ENCODE assay signal across 9 cellular contexts in genomic region chr22:50398698-50399648, GRCh38. TPM values are rescaled to one million over a fixed set of nuclear protein-coding genes. Genes with fewer than 3 reads are reported as not detected.
DNase-seq lines count a peak whose midpoint lies in the region; ATAC-seq, FAIRE-seq and TF ChIP-seq lines count a peak whose summit lies in the region.
"Had no signal": no experiment of that assay in that cellular context is flagged by ENCODE, and none has a peak within 500 bp of the region (broad histone marks: within the 10 kb centered on the region; RNA-seq: fewer than 3 reads in every experiment).

No MANE protein-coding gene starts in this region.

- CTCF ChIA-PET in MCF 10A (lab: Yijun Ruan, JAX), result interaction anchor here (0.6 to 1.4 kb wide), 5 partner anchors 59 to 220 kb away, joined by 3 to 4 read pairs (median 3); partner anchors contain the start of genes HDAC10 and SCO2
- CTCF ChIA-PET in activated CD4-positive, alpha-beta memory T cell treated with anti-CD3 and anti-CD28 coated beads for 36 hours (lab: Charles Lee), result interaction anchor here (0.9 to 1.6 kb wide), 8 partner anchors 9 to 222 kb away, joined by 3 to 13 read pairs (median 4); partner anchors contain the start of genes HDAC10 and SCO2
- CTCF ChIA-PET in HepG2 (lab: Yijun Ruan, JAX; ENCODE audit: low intra/inter-chr PET ratio, low total read pairs), result no interaction called here

- no peak for TF ChIP-seq EP300 in HepG2 (IDR thresholded peaks at IDR 0.05; ENCODE audit: low read depth in 2 of 2, low read length in 2 of 2)
- TF ChIP-seq EP300 in HepG2 (CRISPR knock-in tag; IDR thresholded peaks at IDR 0.05; ENCODE audit: borderline replicate concordance), result no peak
- no peak for TF ChIP-seq EP300 in tibial nerve (IDR thresholded peaks at IDR 0.05)

- H3K4me3 ChIP-seq in HepG2 (replicated peaks in 1 of 3; ENCODE audit: insufficient read depth in 1 of 3, low read depth in 2 of 3, low read length in 3 of 3) (no peak overlapping the region), tibial nerve (no peak overlapping the region)

- BruUV-seq in MCF 10A (replicated peaks; lab: Mats Ljungman, UMichigan), result no TSS peak
- BruUV-seq in HepG2 (replicated peaks; lab: Mats Ljungman, UMichigan), result no TSS peak

- ATAC-seq in HepG2, result no peak; the same call in 2 of the 3 replicates
- ATAC-seq in HG02588 (IDR thresholded peaks at IDR 0.05; ENCODE audit: unreplicated experiment), result no peak

- WGBS in HepG2 (ENCODE audit: low lambda C conversion rate), result 76% methylated on average over 17 of the region's 17 CpGs
- 74 to 80% methylated on average over 17 of the region's 17 CpGs for WGBS in tibial nerve, 2 donors

- H3K4me2 ChIP-seq in HepG2 (ENCODE audit: low read depth, low read length), result no peak overlapping the region
- H3K4me2 ChIP-seq: SK-N-SH had no signal

- peaks cover 7% of the 10 kb centered on the region for H3K4me1 Mint-ChIP-seq in MCF 10A (ENCODE audit: insufficient read depth, unreplicated experiment)
- H3K4me1 Mint-ChIP-seq in activated CD4-positive, alpha-beta memory T cell treated with anti-CD3 and anti-CD28 coated beads for 36 hours (ENCODE audit: low read depth), result peaks cover 16% of the 10 kb centered on the region

- no peaks in the 10 kb centered on the region for H3K9me3 ChIP-seq in HepG2 (ENCODE audit: low read length)
- no peaks in the 10 kb centered on the region for H3K9me3 ChIP-seq in tibial nerve
- H3K9me3 ChIP-seq: SK-N-SH had no signal

- H3K4me3 Mint-ChIP-seq in MCF 10A (ENCODE audit: unreplicated experiment), result no peak overlapping the region
- no peak overlapping the region for H3K4me3 Mint-ChIP-seq in activated CD4-positive, alpha-beta memory T cell treated with anti-CD3 and anti-CD28 coated beads for 36 hours

- no peak overlapping the region for H3K27ac Mint-ChIP-seq in MCF 10A (ENCODE audit: low read depth, unreplicated experiment)
- peak overlapping the region; percentile 16 for H3K27ac Mint-ChIP-seq in activated CD4-positive, alpha-beta memory T cell treated with anti-CD3 and anti-CD28 coated beads for 36 hours

- in situ Hi-C loops in T47D (cut with HindIII; ENCODE audit: low pct_unique_long_range_greater_than_20kb, low sequenced_read_pairs) (no loop called here), HepG2 (cut with HindIII; ENCODE audit: extremely low pct_ligation_motif_present, low pct_unique_long_range_greater_than_20kb) (no loop called here)

- H3K27me3 ChIP-seq in HepG2 (ENCODE audit: control insufficient read depth in 1 of 2, insufficient read depth in 2 of 2, low read length in 2 of 2) (no peaks in the 10 kb centered on the region), tibial nerve (no peaks in the 10 kb centered on the region)

- intact Hi-C loops in MCF 10A (cut with micrococcal nuclease) (no loop called here), HepG2 (cut with micrococcal nuclease; ENCODE audit: unreplicated experiment) (no loop called here)
- intact Hi-C loops in activated CD4-positive, alpha-beta memory T cell treated with anti-CD3 and anti-CD28 coated beads for 36 hours (cut with micrococcal nuclease), result loop anchor here (1.0 kb wide), 1 partner anchor 99 kb away; no protein-coding TSS in a partner anchor

- TF ChIP-seq RAD21 in HepG2 (CRISPR knock-in tag; IDR thresholded peaks at IDR 0.05), result no peak

- H3K79me2 ChIP-seq in HepG2 (ENCODE audit: insufficient read depth, low read length), result peaks cover 42% of the 10 kb centered on the region

- peaks cover 87% of the 10 kb centered on the region for H3K4me1 ChIP-seq in HepG2 (ENCODE audit: insufficient read depth, low read length)
- H3K4me1 ChIP-seq in tibial nerve, result peaks cover 0 to 51% (median 3%) of the 10 kb centered on the region in 4 donors

- H3K9me3 Mint-ChIP-seq in MCF 10A (ENCODE audit: unreplicated experiment), result no peaks in the 10 kb centered on the region
- no peaks in the 10 kb centered on the region for H3K9me3 Mint-ChIP-seq in activated CD4-positive, alpha-beta memory T cell treated with anti-CD3 and anti-CD28 coated beads for 36 hours

- DNase-seq in T47D (ENCODE audit: low read depth in 1 of 2, low spot score in 1 of 2) (peak; percentile 13 to 57), MCF 10A (ENCODE audit: unreplicated experiment) (no peak), HepG2 (ENCODE audit: low spot score) (no peak), tibial nerve (ENCODE audit: low spot score in 2 of 2) (no peak), COLO668 (lab: John Stamatoyannopoulos, UW; ENCODE audit: unreplicated experiment) (no peak), NCI-H2227 treated with DMSO at 0.1 percent for 48 hours (lab: John Stamatoyannopoulos, UW) (no peak)
- no peak for DNase-seq in activated CD4-positive, alpha-beta memory T cell treated with anti-CD3 and anti-CD28 coated beads for 36 hours

- POLR2A ChIA-PET in MCF 10A (lab: Yijun Ruan, JAX), result interaction anchor here (0.6 kb wide), 1 partner anchor 69 kb away, joined by 3 read pairs; no protein-coding TSS in a partner anchor
- POLR2A ChIA-PET in activated CD4-positive, alpha-beta memory T cell treated with anti-CD3 and anti-CD28 coated beads for 36 hours (lab: Charles Lee), result no interaction called here
- POLR2A ChIA-PET in HepG2 (lab: Yijun Ruan, JAX), result interaction anchor here (0.9 to 2.1 kb wide), 5 partner anchors 10 to 86 kb away, joined by 3 to 10 read pairs (median 4); no protein-coding TSS in a partner anchor

- peaks cover 19 to 44% of the 10 kb centered on the region in 2 experiments for H3K36me3 ChIP-seq in HepG2 (replicated peaks in 1 of 2; ENCODE audit: control insufficient read depth in 1 of 2, insufficient read depth in 2 of 2, low read length in 2 of 2)
- peaks cover 0 to 31% (median 0%) of the 10 kb centered on the region in 3 donors for H3K36me3 ChIP-seq in tibial nerve

- FAIRE-seq in HepG2 (lab: Jason Lieb, UNC), result peak; percentile 18

- H3K27ac ChIP-seq in HepG2 (ENCODE audit: extremely low read length, insufficient read depth, low read length) (peak overlapping the region; percentile 27), tibial nerve (peak overlapping the region in 3 of 4 donors; percentile 38 to 62 (median 53))

- TF ChIP-seq POLR2A in HepG2 (IDR thresholded peaks at IDR 0.05; ENCODE audit: insufficient read depth in 1 of 2, low read depth in 2 of 2, low read length in 2 of 2), result no peak
- TF ChIP-seq POLR2A in tibial nerve (IDR thresholded peaks at IDR 0.05), result no peak

- H3K9ac ChIP-seq in HepG2 (ENCODE audit: insufficient read depth, low read depth, low read length), result no peak overlapping the region; the same call in 1 of the 2 replicates
- H3K9ac ChIP-seq: SK-N-SH had no signal

- no peaks in the 10 kb centered on the region for H3K27me3 Mint-ChIP-seq in MCF 10A (ENCODE audit: insufficient read depth, unreplicated experiment)
- H3K27me3 Mint-ChIP-seq in activated CD4-positive, alpha-beta memory T cell treated with anti-CD3 and anti-CD28 coated beads for 36 hours, result no peaks in the 10 kb centered on the region

- TF ChIP-seq CTCF in MCF 10A (IDR thresholded peaks at IDR 0.05; ENCODE audit: unreplicated experiment) (no peak), HepG2 (CRISPR knock-in tag; IDR thresholded peaks at IDR 0.05) (no peak), tibial nerve (IDR thresholded peaks at IDR 0.05) (no peak)

- peaks cover 27% of the 10 kb centered on the region; the same call in 1 of the 2 replicates for H4K20me1 ChIP-seq in HepG2 (ENCODE audit: insufficient read depth, low read length)

- no peak overlapping the region for H2AFZ ChIP-seq in HepG2 (ENCODE audit: low read length)

- peaks cover 67% of the 10 kb centered on the region for H3K36me3 Mint-ChIP-seq in MCF 10A (ENCODE audit: insufficient read depth, unreplicated experiment)
- H3K36me3 Mint-ChIP-seq in activated CD4-positive, alpha-beta memory T cell treated with anti-CD3 and anti-CD28 coated beads for 36 hours, result peaks cover 15% of the 10 kb centered on the region

TF ChIP-seq in HepG2, 621 proteins besides CTCF, POLR2A, EP300 and RAD21 (continues in another document):
- TF ChIP-seq GTF3A (CRISPR knock-in tag; conservative IDR thresholded peaks at IDR 0.05) (no peak), PAX8 (CRISPR knock-in tag; IDR thresholded peaks at IDR 0.05; ENCODE audit: borderline replicate concordance) (0 out of 2 replicates have a peak, but pooled peaks have one; percentile 30), ZBTB20 (CRISPR knock-in tag; IDR thresholded peaks at IDR 0.05; ENCODE audit: borderline replicate concordance, low read depth) (no peak), ZNF263 (CRISPR knock-in tag; IDR thresholded peaks at IDR 0.05) (peak; percentile 67), HOXA3 (CRISPR knock-in tag; IDR thresholded peaks at IDR 0.05) (0 out of 2 replicates have a peak, but pooled peaks have one; percentile 28), AKAP8 (CRISPR knock-in tag; IDR thresholded peaks at IDR 0.05) (0 out of 2 replicates have a peak, but pooled peaks have one; percentile 29)

RNA-seq across cellular contexts. Expression of gene PPP6R2, which starts 55.8 kb away (rescaled TPM):
- 28.4 and 30.1 TPM in 2 replicates for total RNA-seq in MCF 10A (2022)
- total RNA-seq in activated CD4-positive, alpha-beta memory T cell treated with anti-CD3 and anti-CD28 coated beads for 36 hours, result 10 to 100 TPM; 41.2 to 41.7 TPM
- total RNA-seq in HepG2 (2016; rRNA removed; fragmentation: Illumina TruSeq; extraction: Trizol), result 36.1 and 55.0 TPM in 2 replicates
- 13.5 and 14.8 TPM in 2 replicates for total RNA-seq in HepG2 (2016; cell fraction: cytosol; rRNA removed; fragmentation: Illumina TruSeq; extraction: Trizol; ENCODE audit: low read depth)
- total RNA-seq in HepG2 (2016; cell fraction: insoluble cytoplasmic fraction; rRNA removed; fragmentation: Illumina TruSeq; extraction: Trizol), result 33.5 and 56.7 TPM in 2 replicates
- 26.4 and 27.2 TPM in 2 replicates for total RNA-seq in HepG2 (2016; cell fraction: membrane; rRNA removed; fragmentation: Illumina TruSeq; extraction: Trizol)
- total RNA-seq in HepG2 (2016; cell fraction: nucleus; rRNA removed; fragmentation: Illumina TruSeq; extraction: Trizol), result 53.7 and 65.8 TPM in 2 replicates
- polyA plus RNA-seq in HepG2 (2011; rRNA removed), result 102 and 112 TPM in 2 replicates
- 56.6 and 76.3 TPM in 2 replicates for polyA plus RNA-seq in HepG2 (2011; cell fraction: cytosol; rRNA removed)
- polyA plus RNA-seq in HepG2 (2011; cell fraction: nucleus; rRNA removed), result 458 and 611 TPM in 2 replicates
- 58.5 and 66.4 TPM in 2 replicates for polyA plus RNA-seq in HepG2 (2012)
- 6.8 and 7.7 TPM in 2 replicates for polyA plus RNA-seq in HepG2 (2016; cell fraction: cytosol; fragmentation: Illumina TruSeq; extraction: Trizol; ENCODE audit: low read depth)
- 26.5 and 32.8 TPM in 2 replicates for polyA plus RNA-seq in HepG2 (2016; cell fraction: insoluble cytoplasmic fraction; fragmentation: Illumina TruSeq; extraction: Trizol; ENCODE audit: low read depth)
- 17.1 and 18.2 TPM in 2 replicates for polyA plus RNA-seq in HepG2 (2016; cell fraction: membrane; fragmentation: Illumina TruSeq; extraction: Trizol; ENCODE audit: low read depth)
- polyA plus RNA-seq in HepG2 (2016; cell fraction: nucleus; fragmentation: Illumina TruSeq; extraction: Trizol; ENCODE audit: insufficient read depth, low read depth), result 172 and 175 TPM in 2 replicates
- polyA minus RNA-seq in HepG2 (2011; rRNA and poly(A)+ RNA removed; ENCODE audit: low replicate concordance), result 25.0 and 101 TPM in 2 replicates
- polyA minus RNA-seq in HepG2 (2011; cell fraction: cytosol; rRNA and poly(A)+ RNA removed), result 29.8 and 30.8 TPM in 2 replicates
- 84.9 and 89.9 TPM in 2 replicates for polyA minus RNA-seq in HepG2 (2011; cell fraction: nucleus; rRNA and poly(A)+ RNA removed)
- total RNA-seq in tibial nerve, result 100 to 1,000 TPM in 1 of 4 donors, 10 to 100 TPM in 3; 55.9 to 112 (median 76.7) TPM

Comparison
In these comparisons a context has a peak if more than half of its experiments do, and no peak if none do; other contexts are left out.
1. DNase-seq: peak in T47D (2 of 2); none in MCF 10A (single experiment), activated CD4-positive, alpha-beta memory T cell treated with anti-CD3 and anti-CD28 coated beads for 36 hours (single experiment), HepG2 (single experiment), tibial nerve (0 of 2), COLO668 (single experiment) and NCI-H2227 treated with DMSO at 0.1 percent for 48 hours (single experiment).